ENCODE assay signal across 16 cellular contexts in genomic region chr18:56927795-56928194, GRCh38.
DNase-seq lines count a peak whose midpoint lies in the region; ATAC-seq and TF ChIP-seq lines count a peak whose summit lies in the region.
"Had no signal": no experiment of that assay in that cellular context is flagged by ENCODE, and none has a peak within 500 bp of the region (broad histone marks: within the 10 kb centered on the region; RNA-seq: fewer than 3 reads in every experiment).

No MANE protein-coding gene starts in this region.

- H3K4me1 Mint-ChIP-seq in natural killer cell treated with Interleukin-12 subunit alpha and Interleukin-12 subunit beta and Interleukin-15 and Interleukin-18, amount 100 ng/mL, for 72 hours (ENCODE audit: low read depth in 2 of 2), result peaks cover 16 to 20% of the 10 kb centered on the region in 2 donors
- peaks cover 5 to 6% of the 10 kb centered on the region in 2 donors for H3K4me1 Mint-ChIP-seq in natural killer cell
- H3K4me1 Mint-ChIP-seq in activated T-helper 17 cell treated with anti-CD3 and anti-CD28 coated beads, Interleukin-2, amount 50 U/mL, for 72 hours, result peaks cover 6% of the 10 kb centered on the region
- H3K4me1 Mint-ChIP-seq: CD14-positive monocyte; CD4-positive, alpha-beta memory T cell had no signal

- intact Hi-C loops in natural killer cell (cut with micrococcal nuclease), result no loop called here

- no peaks in the 10 kb centered on the region for H3K9me3 Mint-ChIP-seq in natural killer cell treated with Interleukin-12 subunit alpha and Interleukin-12 subunit beta and Interleukin-15 and Interleukin-18, amount 100 ng/mL, for 72 hours
- no peaks in the 10 kb centered on the region for H3K9me3 Mint-ChIP-seq in natural killer cell
- H3K9me3 Mint-ChIP-seq in activated T-helper 17 cell treated with anti-CD3 and anti-CD28 coated beads, Interleukin-2, amount 50 U/mL, for 72 hours, result no peaks in the 10 kb centered on the region
- H3K9me3 Mint-ChIP-seq: CD14-positive monocyte; CD4-positive, alpha-beta memory T cell had no signal

- TF ChIP-seq CTCF in natural killer cell (IDR thresholded peaks at IDR 0.05) (no peak), GM13977 (IDR thresholded peaks at IDR 0.05; ENCODE audit: extremely low read depth, insufficient read depth, missing control alignments) (no peak)

- in situ Hi-C loops in GM13977 (cut with MboI; ENCODE audit: low pct_unique_long_range_greater_than_20kb, low sequenced_read_pairs, unreplicated experiment), result no loop called here

- peak overlapping the region; percentile 43 for H3K4me3 Mint-ChIP-seq in natural killer cell treated with Interleukin-12 subunit alpha and Interleukin-12 subunit beta and Interleukin-15 and Interleukin-18, amount 100 ng/mL, for 72 hours
- no peak overlapping the region for H3K4me3 Mint-ChIP-seq in natural killer cell
- H3K4me3 Mint-ChIP-seq in activated T-helper 17 cell treated with anti-CD3 and anti-CD28 coated beads, Interleukin-2, amount 50 U/mL, for 72 hours, result peak overlapping the region; percentile 2
- H3K4me3 Mint-ChIP-seq: CD14-positive monocyte; CD4-positive, alpha-beta memory T cell had no signal

- ATAC-seq in natural killer cell treated with Interleukin-12 subunit alpha and Interleukin-12 subunit beta and Interleukin-15 and Interleukin-18, amount 100 ng/mL, for 72 hours, result peak in 1 of 2 donors; percentile 91
- ATAC-seq in natural killer cell (no peak), HG02610 (IDR thresholded peaks at IDR 0.05; ENCODE audit: unreplicated experiment) (peak; percentile 95), HG02973 (IDR thresholded peaks at IDR 0.05; ENCODE audit: unreplicated experiment) (no peak), GM18519 (IDR thresholded peaks at IDR 0.05; ENCODE audit: low FRiP score, unreplicated experiment) (no peak)
- ATAC-seq in activated T-helper 17 cell treated with anti-CD3 and anti-CD28 coated beads, Interleukin-2, amount 50 U/mL, for 72 hours (replicated peaks), result peak; percentile 85
- ATAC-seq: HepG2 had no signal

- peak overlapping the region in 1 of 2 donors; percentile 30 for H3K27ac Mint-ChIP-seq in natural killer cell treated with Interleukin-12 subunit alpha and Interleukin-12 subunit beta and Interleukin-15 and Interleukin-18, amount 100 ng/mL, for 72 hours
- no peak overlapping the region for H3K27ac Mint-ChIP-seq in natural killer cell
- H3K27ac Mint-ChIP-seq in activated T-helper 17 cell treated with anti-CD3 and anti-CD28 coated beads, Interleukin-2, amount 50 U/mL, for 72 hours, result peak overlapping the region; percentile 20
- H3K27ac Mint-ChIP-seq: CD4-positive, alpha-beta memory T cell had no signal

- peaks cover 10% of the 10 kb centered on the region for H3K36me3 Mint-ChIP-seq in natural killer cell treated with Interleukin-12 subunit alpha and Interleukin-12 subunit beta and Interleukin-15 and Interleukin-18, amount 100 ng/mL, for 72 hours
- peaks cover 4% of the 10 kb centered on the region for H3K36me3 Mint-ChIP-seq in natural killer cell
- peaks cover 30% of the 10 kb centered on the region for H3K36me3 Mint-ChIP-seq in activated T-helper 17 cell treated with anti-CD3 and anti-CD28 coated beads, Interleukin-2, amount 50 U/mL, for 72 hours (ENCODE audit: low read depth)

- no peaks in the 10 kb centered on the region for H3K27me3 Mint-ChIP-seq in natural killer cell treated with Interleukin-12 subunit alpha and Interleukin-12 subunit beta and Interleukin-15 and Interleukin-18, amount 100 ng/mL, for 72 hours
- H3K27me3 Mint-ChIP-seq in natural killer cell (ENCODE audit: low read depth in 2 of 2), result no peaks in the 10 kb centered on the region
- H3K27me3 Mint-ChIP-seq in activated T-helper 17 cell treated with anti-CD3 and anti-CD28 coated beads, Interleukin-2, amount 50 U/mL, for 72 hours, result no peaks in the 10 kb centered on the region
- H3K27me3 Mint-ChIP-seq: CD4-positive, alpha-beta memory T cell had no signal

- DNase-seq in natural killer cell treated with Interleukin-12 subunit alpha and Interleukin-12 subunit beta and Interleukin-15 and Interleukin-18, amount 100 ng/mL, for 72 hours (ENCODE audit: low spot score), result no peak
- DNase-seq in natural killer cell (no peak), GM13977 (ENCODE audit: low spot score) (no peak)
- DNase-seq: 8988T; CD4-positive, alpha-beta memory T cell; DMS79 treated with DMSO at 0.1 percent for 48 hours; GF-D8; GOT3; H7; KG1 had no signal

Comparison
In these comparisons a context has a peak if more than half of its experiments do, and no peak if none do; other contexts are left out.
1. ATAC-seq: peak in HG02610 (single experiment) and activated T-helper 17 cell treated with anti-CD3 and anti-CD28 coated beads, Interleukin-2, amount 50 U/mL, for 72 hours (single experiment); none in natural killer cell (0 of 3), HG02973 (single experiment) and GM18519 (single experiment).